8 cellular contexts compared by ENCODE assay signal in genomic region chr5:177446184-177447065, GRCh38. TPM values are rescaled to one million over a fixed set of nuclear protein-coding genes. Genes with fewer than 3 reads are reported as not detected.
A peak's percentile ranks its signal among the peaks of the same experiment; 100 is the strongest.
DNase-seq lines count a peak whose midpoint lies in the region; ATAC-seq, FAIRE-seq and TF ChIP-seq lines count a peak whose summit lies in the region.

Gene PRR7 (plus strand): TSS chr5:177446814. CDS start chr5:177455068, 8,254 bp downstream.

- no peak within 1 kb of the TSS for H3K27ac ChIP-seq in kidney (ENCODE audit: low read depth in 2 of 2, low read length in 2 of 2)

- H3K27ac Mint-ChIP-seq in central memory CD8-positive, alpha-beta T cell (ENCODE audit: low read depth): peak within 1 kb of the TSS; percentile 98

- H3K4me3 ChIP-seq in WI38 (ENCODE audit: low read depth, low read length) (peak within 1 kb of the TSS; percentile 65), kidney (ENCODE audit: low read length in 2 of 2) (peak within 1 kb of the TSS in 1 of 2 donors; percentile 48)

- peak; percentile 43 for ATAC-seq in HG02588 (IDR thresholded peaks at IDR 0.05; ENCODE audit: unreplicated experiment)
- peak; percentile 65 for ATAC-seq in central memory CD8-positive, alpha-beta T cell (replicated peaks; ENCODE audit: extremely low read depth, poor library complexity, severe bottlenecking)

- peaks cover 18% of the 10 kb centered on the region for H3K36me3 Mint-ChIP-seq in central memory CD8-positive, alpha-beta T cell (ENCODE audit: insufficient read depth)

- H3K9me3 Mint-ChIP-seq in central memory CD8-positive, alpha-beta T cell: no peaks in the 10 kb centered on the region

- H3K4me3 Mint-ChIP-seq in central memory CD8-positive, alpha-beta T cell: peak within 1 kb of the TSS; percentile 76

- H3K9ac ChIP-seq in kidney (ENCODE audit: low read length in 2 of 2): peak within 1 kb of the TSS in 1 of 2 donors; percentile 19

- H3K4me1 Mint-ChIP-seq in central memory CD8-positive, alpha-beta T cell: peaks cover 43% of the 10 kb centered on the region

- H3K4me1 ChIP-seq in kidney (ENCODE audit: control insufficient read depth in 1 of 2, insufficient read depth in 1 of 2, low read depth in 1 of 2, low read length in 2 of 2): peaks cover 6 to 11% of the 10 kb centered on the region in 2 donors

- DNase-seq in NCI-H2081 (lab: John Stamatoyannopoulos, UW) (peak; percentile 68 to 85), NCI-H2081 treated with DMSO at 0.1 percent for 48 hours (lab: John Stamatoyannopoulos, UW) (no peak), NCI-H146 treated with DMSO at 0.1 percent for 48 hours (lab: John Stamatoyannopoulos, UW; ENCODE audit: unreplicated experiment) (peak; percentile 29), kidney (peak; percentile 91)
- peak; percentile 66 to 71 for DNase-seq in central memory CD8-positive, alpha-beta T cell (ENCODE audit: low spot score in 2 of 2)
- DNase-seq in stimulated activated CD4-positive, alpha-beta T cell treated with anti-CD3 and anti-CD28 coated beads, Interleukin-15, amount 100 ng/mL, for 1 hour (ENCODE audit: low read depth in 1 of 2, low spot score in 1 of 2): peak; percentile 50 to 67

- FAIRE-seq in kidney (lab: Jason Lieb, UNC): no peak

- H3K9me3 ChIP-seq in kidney (ENCODE audit: control insufficient read depth in 1 of 2, low read length in 2 of 2): no peaks in the 10 kb centered on the region

- no peaks in the 10 kb centered on the region for H3K27me3 Mint-ChIP-seq in central memory CD8-positive, alpha-beta T cell

- intact Hi-C loops in kidney (cut with DNase I): no loop called here

- TF ChIP-seq CTCF in WI38 (IDR thresholded peaks at IDR 0.05; ENCODE audit: low read depth, low read length) (no peak), kidney (IDR thresholded peaks at IDR 0.05; ENCODE audit: borderline replicate concordance, extremely low read depth, insufficient read depth) (no peak)

- no peaks in the 10 kb centered on the region for H3K36me3 ChIP-seq in kidney (ENCODE audit: control insufficient read depth in 1 of 2, insufficient read depth in 2 of 2, low read length in 2 of 2)

RNA-seq across cellular contexts. Expression of gene PRR7, which starts in this region (rescaled TPM):
- 5.5 TPM for total RNA-seq in kidney
- 1.6 TPM for polyA plus RNA-seq in kidney (ENCODE audit: insufficient read depth, low read depth, low replicate concordance)
